ENCODE assay signal across 8 cellular contexts in genomic region chr7:6965051-6965450, GRCh38.
DNase-seq lines count a peak whose midpoint lies in the region; ATAC-seq and TF ChIP-seq lines count a peak whose summit lies in the region.
"Not testable (repeated sequence)": the region's sequence is repeated elsewhere in the genome, so short reads cannot be mapped to it uniquely, and the experiment has no call there.

No MANE protein-coding gene starts in this region.

- peaks cover 8 to 13% of the 10 kb centered on the region in 2 donors for H3K27me3 Mint-ChIP-seq in T-cell

- H3K9ac ChIP-seq in liver (ENCODE audit: low read depth in 1 of 2, low read length in 2 of 2) = not testable (repeated sequence)

- not testable (repeated sequence) for H3K27me3 ChIP-seq in liver (ENCODE audit: control insufficient read depth in 4 of 4, insufficient read depth in 4 of 4, low read length in 3 of 4)

- H3K36me3 ChIP-seq in liver (ENCODE audit: control insufficient read depth in 4 of 4, insufficient read depth in 3 of 4, low read depth in 1 of 4, low read length in 3 of 4) = not testable (repeated sequence)

- not testable (repeated sequence) for H3K27ac ChIP-seq in liver (ENCODE audit: low read depth in 1 of 2, low read length in 2 of 2)

- H3K4me3 Mint-ChIP-seq in T-cell = not testable (repeated sequence)

- not testable (repeated sequence) for H3K4me3 ChIP-seq in liver (ENCODE audit: low read depth in 1 of 3, low read length in 3 of 3)

- POLR2A ChIA-PET in T-cell (lab: Charles Lee) = not testable (repeated sequence)

- not testable (repeated sequence) for H3K27ac Mint-ChIP-seq in T-cell

- H3K4me1 Mint-ChIP-seq in T-cell = not testable (repeated sequence)

- WGBS in liver = 29% methylated on average over 6 of the region's 6 CpGs

- H3K9me3 ChIP-seq in liver (ENCODE audit: control insufficient read depth in 4 of 4, low read length in 3 of 4) = not testable (repeated sequence)

- not testable (repeated sequence) for H3K36me3 Mint-ChIP-seq in T-cell

- H3K9me3 Mint-ChIP-seq in T-cell = not testable (repeated sequence)

- not testable (repeated sequence) for ATAC-seq in T-cell (replicated peaks in 1 of 4)

- not testable (repeated sequence) for H3K4me1 ChIP-seq in liver (ENCODE audit: control insufficient read depth in 4 of 4, insufficient read depth in 4 of 4, low read length in 3 of 4)

- peak; percentile 30 to 64 for TF ChIP-seq RAD21 in liver (IDR thresholded peaks at IDR 0.05)

- CTCF ChIA-PET in T-cell (lab: Charles Lee) = not testable (repeated sequence)

- peak; percentile 13 for DNase-seq in NCI-H1694 treated with DMSO at 0.1 percent for 48 hours (lab: John Stamatoyannopoulos, UW)
- peak; percentile 19 to 69 (median 52) for DNase-seq in T-cell
- peak; percentile 45 for DNase-seq in activated T-cell treated with anti-CD3 and anti-CD28 coated beads for 4 hours
- peak; percentile 10 to 43 for DNase-seq in dermis microvascular lymphatic vessel endothelial cell (ENCODE audit: low read depth in 2 of 2)
- DNase-seq in stimulated activated CD4-positive, alpha-beta T cell treated with anti-CD3 and anti-CD28 coated beads, Interleukin-15, amount 100 ng/mL, for 48 hours (ENCODE audit: low read depth in 2 of 2) = peak; percentile 25 to 36
- peak; percentile 54 for DNase-seq in ureter (ENCODE audit: low spot score)

- TF ChIP-seq CTCF in GM12872 (IDR thresholded peaks at IDR 0.05; ENCODE audit: insufficient read depth, low read depth, low read length) = peak; percentile 44; the same call in 2 of the 3 replicates
- not testable (repeated sequence) for TF ChIP-seq CTCF in liver (IDR thresholded peaks at IDR 0.05; ENCODE audit: low read depth, low read length, missing input control)
